In the genomic region with DNA sequence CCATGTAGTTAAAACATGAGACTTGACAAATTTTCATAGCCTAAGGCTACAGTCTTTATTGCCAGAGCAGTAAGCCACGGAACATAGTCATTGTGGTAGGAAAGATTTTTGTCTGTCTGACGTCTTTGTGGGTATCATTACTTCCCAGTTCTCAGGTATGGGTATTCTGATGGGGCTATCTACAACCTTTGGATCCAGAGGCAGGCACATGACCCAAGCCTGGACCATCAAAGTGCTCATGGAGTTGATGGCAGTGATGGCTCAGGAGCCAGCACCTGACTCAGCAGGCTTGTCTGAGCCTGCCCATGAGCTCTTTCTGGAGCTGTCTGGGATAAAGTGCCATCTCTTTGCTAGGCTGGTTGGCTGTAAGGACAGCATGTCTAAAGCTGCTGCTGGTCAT, we compare ENCODE assay signal across 24 cellular contexts.
A peak's percentile ranks its signal among the peaks of the same experiment; 100 is the strongest.
DNase-seq lines count a peak whose midpoint lies in the region; ATAC-seq, FAIRE-seq and TF ChIP-seq lines count a peak whose summit lies in the region.
"Had no signal": no experiment of that assay in that cellular context is flagged by ENCODE, and none has a peak within 500 bp of the region (broad histone marks: within the 10 kb centered on the region; RNA-seq: fewer than 3 reads in every experiment).

No MANE protein-coding gene starts in this region.

- no peak overlapping the region for H3K9ac ChIP-seq in keratinocyte (ENCODE audit: control insufficient read depth, extremely low read depth, insufficient read depth, low read length)
- H3K9ac ChIP-seq: BLaER1, SK-N-SH had no signal

- H3K9me3 ChIP-seq in HEK293 (ENCODE audit: control insufficient read depth, insufficient read depth, low read depth, low read length): no peaks in the 10 kb centered on the region
- H3K9me3 ChIP-seq in keratinocyte (ENCODE audit: control insufficient read depth, low read depth, low read length): no peaks in the 10 kb centered on the region
- H3K9me3 ChIP-seq: Peyer's patch, SK-N-SH had no signal

- H3K27me3 ChIP-seq in keratinocyte (ENCODE audit: control insufficient read depth, extremely low read depth, insufficient read depth, low read length): no peaks in the 10 kb centered on the region
- H3K27me3 ChIP-seq: BLaER1, Peyer's patch had no signal

- DNase-seq in NCI-H1417 (lab: John Stamatoyannopoulos, UW) (peak; percentile 15 to 70 (median 37)), NCI-H1417 treated with DMSO at 0.1 percent for 48 hours (lab: John Stamatoyannopoulos, UW) (no peak), RWPE1 (ENCODE audit: low spot score) (peak; percentile 31), keratinocyte (ENCODE audit: low read depth, low spot score) (no peak), NCI-H2029 treated with DMSO at 0.1 percent for 48 hours (lab: John Stamatoyannopoulos, UW) (no peak), GOT3 (lab: John Stamatoyannopoulos, UW) (no peak)
- DNase-seq: CD8-positive, alpha-beta T cell; DND-41; NCI-H1694 treated with DMSO at 0.1 percent for 48 hours; NCI-H2171; NCI-H446 treated with DMSO at 0.1 percent for 48 hours; NCI-H82; Peyer's patch; SHP77; SK-N-SH; T-cell had no signal

- FAIRE-seq in keratinocyte (lab: Jason Lieb, UNC): peak; percentile 64
- FAIRE-seq: A204.1, D721Med, G401.6, GM12878, GM18507 had no signal

- no peak overlapping the region for H3K4me2 ChIP-seq in keratinocyte (ENCODE audit: control insufficient read depth, extremely low read depth, insufficient read depth, low read depth, low read length)
- H3K4me2 ChIP-seq: BLaER1, SK-N-SH had no signal

- no peaks in the 10 kb centered on the region for H4K20me1 ChIP-seq in keratinocyte (ENCODE audit: control insufficient read depth, extremely low read depth, insufficient read depth, low read length)
- H4K20me1 ChIP-seq: BLaER1 had no signal

- TF ChIP-seq CTCF in HEK293 (tag by site-specific recombination; IDR thresholded peaks at IDR 0.05) (no peak), RWPE1 (conservative IDR thresholded peaks at IDR 0.05; ENCODE audit: low read depth) (no peak), keratinocyte (optimal IDR thresholded peaks at IDR 0.05 in 1 of 3, IDR thresholded peaks at IDR 0.05 in 1 of 3, conservative IDR thresholded peaks at IDR 0.05 in 1 of 3; ENCODE audit: extremely low read depth in 1 of 3, insufficient read depth in 2 of 3, low read length in 3 of 3) (no peak)

- POLR2A ChIA-PET in HEK293 (lab: Yijun Ruan, JAX): no interaction called here
- POLR2A ChIA-PET in RWPE1 (lab: Yijun Ruan, JAX; ENCODE audit: low non-redundant PET): no interaction called here

- no peak overlapping the region for H3K4me3 ChIP-seq in HEK293 (ENCODE audit: low read depth, low read length)
- no peak overlapping the region for H3K4me3 ChIP-seq in keratinocyte (ENCODE audit: control insufficient read depth in 2 of 3, extremely low read depth in 1 of 3, insufficient read depth in 2 of 3, low read depth in 1 of 3, low read length in 3 of 3)
- H3K4me3 ChIP-seq: BLaER1, GM12878, Peyer's patch had no signal

- no peaks in the 10 kb centered on the region for H3K36me3 ChIP-seq in HEK293 (ENCODE audit: control insufficient read depth in 2 of 2, insufficient read depth in 1 of 2, low read length in 2 of 2)
- H3K36me3 ChIP-seq in keratinocyte (ENCODE audit: control insufficient read depth in 2 of 2, extremely low read depth in 1 of 2, insufficient read depth in 2 of 2, low read length in 2 of 2): no peaks in the 10 kb centered on the region
- H3K36me3 ChIP-seq: BLaER1, Peyer's patch had no signal

- H2AFZ ChIP-seq in keratinocyte (ENCODE audit: control insufficient read depth, low read length): no peak overlapping the region

- H3K79me2 ChIP-seq in keratinocyte (ENCODE audit: control insufficient read depth, insufficient read depth, low read length): no peaks in the 10 kb centered on the region

- H3K27ac ChIP-seq in HEK293 (ENCODE audit: extremely low read depth, low read depth, low read length) (no peak overlapping the region), RWPE1 (no peak overlapping the region), keratinocyte (ENCODE audit: control insufficient read depth, insufficient read depth, low read length) (no peak overlapping the region)
- H3K27ac ChIP-seq: BLaER1, Peyer's patch had no signal

- no peak for ATAC-seq in HG02870 (IDR thresholded peaks at IDR 0.05; ENCODE audit: unreplicated experiment)
- ATAC-seq: CD8-positive, alpha-beta T cell; GM12878; T-cell had no signal

- H3K9me1 ChIP-seq in keratinocyte (ENCODE audit: control insufficient read depth, extremely low read depth, insufficient read depth, low read length): no peaks in the 10 kb centered on the region

- dilution Hi-C loops in keratinocyte (cut with MboI; ENCODE audit: extremely low pct_ligation_motif_present, low sequenced_read_pairs): no loop called here

- CTCF ChIA-PET in HEK293 (lab: Yijun Ruan, JAX) (no interaction called here), RWPE1 (lab: Yijun Ruan, JAX) (no interaction called here)

- no peaks in the 10 kb centered on the region for H3K4me1 ChIP-seq in HEK293 (ENCODE audit: control insufficient read depth, insufficient read depth, low read length)
- H3K4me1 ChIP-seq in keratinocyte (ENCODE audit: control insufficient read depth, extremely low read depth, insufficient read depth, low read length): no peaks in the 10 kb centered on the region
- H3K4me1 ChIP-seq: Peyer's patch had no signal

TF ChIP-seq in HEK293, 187 proteins besides CTCF, POLR2A, EP300 and RAD21:
- TF ChIP-seq, protein P1, sequence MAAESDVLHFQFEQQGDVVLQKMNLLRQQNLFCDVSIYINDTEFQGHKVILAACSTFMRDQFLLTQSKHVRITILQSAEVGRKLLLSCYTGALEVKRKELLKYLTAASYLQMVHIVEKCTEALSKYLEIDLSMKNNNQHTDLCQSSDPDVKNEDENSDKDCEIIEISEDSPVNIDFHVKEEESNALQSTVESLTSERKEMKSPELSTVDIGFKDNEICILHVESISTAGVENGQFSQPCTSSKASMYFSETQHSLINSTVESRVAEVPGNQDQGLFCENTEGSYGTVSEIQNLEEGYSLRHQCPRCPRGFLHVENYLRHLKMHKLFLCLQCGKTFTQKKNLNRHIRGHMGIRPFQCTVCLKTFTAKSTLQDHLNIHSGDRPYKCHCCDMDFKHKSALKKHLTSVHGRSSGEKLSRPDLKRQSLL (tag by site-specific recombination; IDR thresholded peaks at IDR 0.05): peak; percentile 73
- TF ChIP-seq BCL11B (tag by site-specific recombination; IDR thresholded peaks at IDR 0.05; ENCODE audit: low read depth) (no peak), ZNF600 (tag by site-specific recombination; IDR thresholded peaks at IDR 0.05) (peak; percentile 43; the same call in 1 of the 2 replicates), RBAK (tag by site-specific recombination; IDR thresholded peaks at IDR 0.05) (no peak), ZNF560 (tag by site-specific recombination; IDR thresholded peaks at IDR 0.05; ENCODE audit: borderline replicate concordance) (no peak), GLI4 (tag by site-specific recombination; IDR thresholded peaks at IDR 0.05) (no peak), ZFP37 (tag by site-specific recombination; IDR thresholded peaks at IDR 0.05) (no peak), ZNF843 (tag by site-specific recombination; IDR thresholded peaks at IDR 0.05) (no peak)
- TF ChIP-seq, protein P2, sequence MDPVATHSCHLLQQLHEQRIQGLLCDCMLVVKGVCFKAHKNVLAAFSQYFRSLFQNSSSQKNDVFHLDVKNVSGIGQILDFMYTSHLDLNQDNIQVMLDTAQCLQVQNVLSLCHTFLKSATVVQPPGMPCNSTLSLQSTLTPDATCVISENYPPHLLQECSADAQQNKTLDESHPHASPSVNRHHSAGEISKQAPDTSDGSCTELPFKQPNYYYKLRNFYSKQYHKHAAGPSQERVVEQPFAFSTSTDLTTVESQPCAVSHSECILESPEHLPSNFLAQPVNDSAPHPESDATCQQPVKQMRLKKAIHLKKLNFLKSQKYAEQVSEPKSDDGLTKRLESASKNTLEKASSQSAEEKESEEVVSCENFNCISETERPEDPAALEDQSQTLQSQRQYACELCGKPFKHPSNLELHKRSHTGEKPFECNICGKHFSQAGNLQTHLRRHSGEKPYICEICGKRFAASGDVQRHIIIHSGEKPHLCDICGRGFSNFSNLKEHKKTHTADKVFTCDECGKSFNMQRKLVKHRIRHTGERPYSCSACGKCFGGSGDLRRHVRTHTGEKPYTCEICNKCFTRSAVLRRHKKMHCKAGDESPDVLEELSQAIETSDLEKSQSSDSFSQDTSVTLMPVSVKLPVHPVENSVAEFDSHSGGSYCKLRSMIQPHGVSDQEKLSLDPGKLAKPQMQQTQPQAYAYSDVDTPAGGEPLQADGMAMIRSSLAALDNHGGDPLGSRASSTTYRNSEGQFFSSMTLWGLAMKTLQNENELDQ (tag by site-specific recombination; IDR thresholded peaks at IDR 0.05; ENCODE audit: low read depth): no peak

Comparison
In these comparisons a context has a peak if more than half of its experiments do, and no peak if none do; other contexts are left out.
1. DNase-seq: peak in NCI-H1417 (3 of 3) and RWPE1 (single experiment); none in NCI-H1417 treated with DMSO at 0.1 percent for 48 hours (single experiment), keratinocyte (single experiment), NCI-H2029 treated with DMSO at 0.1 percent for 48 hours (single experiment) and GOT3 (single experiment).